In the genomic region with DNA sequence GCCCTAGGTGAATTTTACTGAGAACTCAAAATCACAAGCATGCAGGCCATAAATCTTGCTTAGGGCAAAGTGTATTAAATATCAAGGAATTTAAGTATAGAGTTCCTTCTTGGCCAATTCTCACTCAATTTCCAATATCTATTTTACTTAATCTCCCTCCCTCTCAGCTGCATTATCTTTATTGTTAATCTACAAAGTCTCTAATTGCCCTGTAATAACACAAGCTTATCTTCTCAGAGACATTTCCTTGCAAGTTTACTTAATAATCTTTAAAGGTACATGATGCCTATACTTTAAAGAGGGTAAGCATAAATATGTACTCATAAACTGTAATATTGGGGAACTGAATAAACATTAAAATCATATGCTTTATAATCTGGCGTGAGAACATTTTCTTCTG, we compare ENCODE assay signal across 34 cellular contexts. TPM values are rescaled to one million over a fixed set of nuclear protein-coding genes. Genes with fewer than 3 reads are reported as not detected.
"Had no signal": no experiment of that assay in that cellular context is flagged by ENCODE, and none has a peak within 500 bp of the region (broad histone marks: within the 10 kb centered on the region; RNA-seq: fewer than 3 reads in every experiment).

No MANE protein-coding gene starts in this region.

- H3K4me3 Mint-ChIP-seq: activated CD4-positive, alpha-beta memory T cell treated with anti-CD3 and anti-CD28 coated beads, Interleukin-2, amount 10 ng/mL, durations not matched to agents 7 days and 5 days; activated CD4-positive, alpha-beta T cell treated with anti-CD3 and anti-CD28 coated beads, Interleukin-2, amount 10 ng/mL, durations not matched to agents 7 days and 5 days; activated naive CD4-positive, alpha-beta T cell treated with anti-CD3 and anti-CD28 coated beads, Interleukin-2, amount 10 ng/mL, durations not matched to agents 7 days and 5 days; activated naive CD8-positive, alpha-beta T cell; activated naive CD8-positive, alpha-beta T cell treated with anti-CD3 and anti-CD28 coated beads, Interleukin-2, amount 50 U/mL, for 24 hours; activated T-cell treated with anti-CD3 and anti-CD28 coated beads, Interleukin-2, amount 50 U/mL, for 24 hours; activated T-cell treated with anti-CD3 and anti-CD28 coated beads, Interleukin-2, amount 50 U/mL, for 72 hours; brain; dendritic cell treated with granulocyte-macrophage colony-stimulating factor and Interleukin-4, amounts not matched to agents 40 ng/mL and 50 ng/mL, for 4 days; effector memory CD8-positive, alpha-beta T cell had no signal

- H3K27ac ChIP-seq: adrenal gland, breast epithelium, cardiac muscle cell, coronary artery, dorsolateral prefrontal cortex, esophagus muscularis mucosa, gastroesophageal sphincter, heart right ventricle had no signal

- H3K36me3 Mint-ChIP-seq: activated naive CD4-positive, alpha-beta T cell treated with anti-CD3 and anti-CD28 coated beads, Interleukin-2, amount 10 ng/mL, durations not matched to agents 7 days and 5 days; activated naive CD8-positive, alpha-beta T cell; brain had no signal

- H3K27me3 Mint-ChIP-seq: activated naive CD4-positive, alpha-beta T cell treated with anti-CD3 and anti-CD28 coated beads, Interleukin-2, amount 10 ng/mL, durations not matched to agents 7 days and 5 days; activated naive CD8-positive, alpha-beta T cell; dendritic cell treated with granulocyte-macrophage colony-stimulating factor and Interleukin-4, amounts not matched to agents 40 ng/mL and 50 ng/mL, for 4 days had no signal

- H3K36me3 ChIP-seq: adrenal gland, breast epithelium, cardiac muscle cell, esophagus muscularis mucosa, gastroesophageal sphincter, heart right ventricle had no signal

- H3K4me1 ChIP-seq: adrenal gland, breast epithelium, esophagus muscularis mucosa, gastroesophageal sphincter, heart right ventricle had no signal

- H3K4me3 ChIP-seq: adrenal gland, breast epithelium, cardiac muscle cell, coronary artery, dorsolateral prefrontal cortex, esophagus muscularis mucosa, gastroesophageal sphincter, heart right ventricle had no signal

- H3K27ac Mint-ChIP-seq: activated CD4-positive, alpha-beta memory T cell treated with anti-CD3 and anti-CD28 coated beads, Interleukin-2, amount 10 ng/mL, durations not matched to agents 7 days and 5 days; activated CD4-positive, alpha-beta T cell treated with anti-CD3 and anti-CD28 coated beads, Interleukin-2, amount 10 ng/mL, durations not matched to agents 7 days and 5 days; activated naive CD4-positive, alpha-beta T cell treated with anti-CD3 and anti-CD28 coated beads, Interleukin-2, amount 10 ng/mL, durations not matched to agents 7 days and 5 days; activated naive CD8-positive, alpha-beta T cell; activated naive CD8-positive, alpha-beta T cell treated with anti-CD3 and anti-CD28 coated beads, Interleukin-2, amount 50 U/mL, for 24 hours; activated T-cell treated with anti-CD3 and anti-CD28 coated beads, Interleukin-2, amount 50 U/mL, for 24 hours; activated T-cell treated with anti-CD3 and anti-CD28 coated beads, Interleukin-2, amount 50 U/mL, for 72 hours; dendritic cell treated with granulocyte-macrophage colony-stimulating factor and Interleukin-4, amounts not matched to agents 40 ng/mL and 50 ng/mL, for 4 days; effector memory CD8-positive, alpha-beta T cell had no signal

- H3K4me1 Mint-ChIP-seq: activated CD4-positive, alpha-beta memory T cell treated with anti-CD3 and anti-CD28 coated beads, Interleukin-2, amount 10 ng/mL, durations not matched to agents 7 days and 5 days; activated CD4-positive, alpha-beta T cell treated with anti-CD3 and anti-CD28 coated beads, Interleukin-2, amount 10 ng/mL, durations not matched to agents 7 days and 5 days; activated naive CD4-positive, alpha-beta T cell treated with anti-CD3 and anti-CD28 coated beads, Interleukin-2, amount 10 ng/mL, durations not matched to agents 7 days and 5 days; activated naive CD8-positive, alpha-beta T cell treated with anti-CD3 and anti-CD28 coated beads, Interleukin-2, amount 50 U/mL, for 24 hours had no signal

- H3K27me3 ChIP-seq: cardiac muscle cell, esophagus muscularis mucosa, gastroesophageal sphincter had no signal

- ATAC-seq: activated naive CD8-positive, alpha-beta T cell treated with anti-CD3 and anti-CD28 coated beads, Interleukin-2, amount 50 U/mL, for 24 hours; activated T-cell treated with anti-CD3 and anti-CD28 coated beads, Interleukin-2, amount 50 U/mL, for 72 hours; effector memory CD8-positive, alpha-beta T cell; gastroesophageal sphincter; heart right ventricle had no signal

- H3K9me3 Mint-ChIP-seq: activated CD4-positive, alpha-beta memory T cell treated with anti-CD3 and anti-CD28 coated beads, Interleukin-2, amount 10 ng/mL, durations not matched to agents 7 days and 5 days; activated CD4-positive, alpha-beta T cell treated with anti-CD3 and anti-CD28 coated beads, Interleukin-2, amount 10 ng/mL, durations not matched to agents 7 days and 5 days; activated naive CD4-positive, alpha-beta T cell treated with anti-CD3 and anti-CD28 coated beads, Interleukin-2, amount 10 ng/mL, durations not matched to agents 7 days and 5 days; activated naive CD8-positive, alpha-beta T cell treated with anti-CD3 and anti-CD28 coated beads, Interleukin-2, amount 50 U/mL, for 24 hours; activated T-cell treated with anti-CD3 and anti-CD28 coated beads, Interleukin-2, amount 50 U/mL, for 24 hours; activated T-cell treated with anti-CD3 and anti-CD28 coated beads, Interleukin-2, amount 50 U/mL, for 72 hours; brain; dendritic cell treated with granulocyte-macrophage colony-stimulating factor and Interleukin-4, amounts not matched to agents 40 ng/mL and 50 ng/mL, for 4 days; effector memory CD8-positive, alpha-beta T cell had no signal

- DNase-seq: activated CD4-positive, alpha-beta memory T cell treated with anti-CD3 and anti-CD28 coated beads, Interleukin-2, amount 10 ng/mL, durations not matched to agents 7 days and 5 days; activated CD4-positive, alpha-beta T cell treated with anti-CD3 and anti-CD28 coated beads for 1 hour; activated CD4-positive, alpha-beta T cell treated with anti-CD3 and anti-CD28 coated beads for 4 hours; activated CD4-positive, alpha-beta T cell treated with anti-CD3 and anti-CD28 coated beads, Interleukin-2, amount 10 ng/mL, durations not matched to agents 7 days and 5 days; activated CD4-positive, alpha-beta T cell treated with anti-CD3 and anti-CD28 coated beads, Interleukin-2, amount 50 U/mL, for 4 hours; activated CD8-positive, alpha-beta memory T cell treated with anti-CD3 and anti-CD28 coated beads, Interleukin-2, amount 50 U/mL, for 48 hours; activated gamma-delta T cell; activated naive CD4-positive, alpha-beta T cell; activated naive CD4-positive, alpha-beta T cell treated with anti-CD3 and anti-CD28 coated beads, Interleukin-2, amount 10 ng/mL, durations not matched to agents 7 days and 5 days; activated naive CD8-positive, alpha-beta T cell treated with anti-CD3 and anti-CD28 coated beads, Interleukin-2, amount 50 U/mL, for 24 hours; activated T-cell treated with anti-CD3 and anti-CD28 coated beads for 4 hours; activated T-cell treated with anti-CD3 and anti-CD28 coated beads, Interleukin-2, amount 50 U/mL, for 24 hours; activated T-cell treated with anti-CD3 and anti-CD28 coated beads, Interleukin-2, amount 50 U/mL, for 72 hours; adrenal gland; amygdala; aorta; central memory CD4-positive, alpha-beta T cell; cerebellar nuclear complex; dorsolateral prefrontal cortex; effector CD4-positive, alpha-beta T cell; effector memory CD8-positive, alpha-beta T cell; erythroblast; foreskin melanocyte; heart right ventricle; T-helper 2 cell had no signal

- H3K9me3 ChIP-seq: adrenal gland, breast epithelium, esophagus muscularis mucosa, gastroesophageal sphincter, heart right ventricle had no signal

RNA-seq across cellular contexts. Expression of gene MAOB, which starts 26.9 kb away (rescaled TPM):
- total RNA-seq: activated CD4-positive, alpha-beta memory T cell treated with anti-CD3 and anti-CD28 coated beads, Interleukin-2, amount 10 ng/mL, durations not matched to agents 7 days and 5 days; activated CD4-positive, alpha-beta T cell treated with anti-CD3 and anti-CD28 coated beads, Interleukin-2, amount 10 ng/mL, durations not matched to agents 7 days and 5 days; T-helper 1 cell treated with Interleukin-12 subunit alpha and Interleukin-12 subunit beta and Interleukin-4 antibody, amounts not matched to agents 30 ng/mL and 1 ng/mL, for 36 hours had no signal
